Comparison of ENCODE assay signal across 15 cellular contexts in genomic region chr16:86073763-86074493, GRCh38.
"Had no signal": no experiment of that assay in that cellular context is flagged by ENCODE, and none has a peak within 500 bp of the region (broad histone marks: within the 10 kb centered on the region; RNA-seq: fewer than 3 reads in every experiment).

No MANE protein-coding gene starts in this region.

- H3K9ac ChIP-seq: parathyroid adenoma had no signal

- H3K79me2 ChIP-seq: parathyroid adenoma had no signal

- H3K4me3 ChIP-seq: skin epidermis had no signal

- H3K9me3 Mint-ChIP-seq: activated naive CD4-positive, alpha-beta T cell treated with anti-CD3 and anti-CD28 coated beads, Interleukin-2, amount 50 U/mL, for 72 hours; activated T-cell treated with anti-CD3 and anti-CD28 coated beads, Interleukin-2, amount 50 U/mL, for 24 hours; immature natural killer cell; stimulated activated effector memory CD8-positive, alpha-beta T cell treated with anti-CD3 and anti-CD28 coated beads, Interleukin-12 subunit alpha, Interleukin-12 subunit beta, amount 100 ng/mL, for 72 hours had no signal

- H3K4me3 Mint-ChIP-seq: activated CD8-positive, alpha-beta memory T cell treated with anti-CD3 and anti-CD28 coated beads, Interleukin-2, amount 10 ng/mL, durations not matched to agents 7 days and 5 days; activated T-cell treated with anti-CD3 and anti-CD28 coated beads, Interleukin-2, amount 50 U/mL, for 24 hours; immature natural killer cell; stimulated activated effector memory CD8-positive, alpha-beta T cell treated with anti-CD3 and anti-CD28 coated beads, Interleukin-12 subunit alpha, Interleukin-12 subunit beta, amount 100 ng/mL, for 72 hours had no signal

- H3K27ac Mint-ChIP-seq: activated CD8-positive, alpha-beta memory T cell treated with anti-CD3 and anti-CD28 coated beads, Interleukin-2, amount 10 ng/mL, durations not matched to agents 7 days and 5 days; activated naive CD4-positive, alpha-beta T cell treated with anti-CD3 and anti-CD28 coated beads, Interleukin-2, amount 50 U/mL, for 72 hours; activated T-cell treated with anti-CD3 and anti-CD28 coated beads, Interleukin-2, amount 50 U/mL, for 24 hours; immature natural killer cell; stimulated activated effector memory CD8-positive, alpha-beta T cell treated with anti-CD3 and anti-CD28 coated beads, Interleukin-12 subunit alpha, Interleukin-12 subunit beta, amount 100 ng/mL, for 72 hours had no signal

- H3K36me3 Mint-ChIP-seq: activated CD8-positive, alpha-beta memory T cell treated with anti-CD3 and anti-CD28 coated beads, Interleukin-2, amount 10 ng/mL, durations not matched to agents 7 days and 5 days; activated naive CD4-positive, alpha-beta T cell treated with anti-CD3 and anti-CD28 coated beads, Interleukin-2, amount 50 U/mL, for 72 hours; brain; immature natural killer cell; stimulated activated effector memory CD8-positive, alpha-beta T cell treated with anti-CD3 and anti-CD28 coated beads, Interleukin-12 subunit alpha, Interleukin-12 subunit beta, amount 100 ng/mL, for 72 hours had no signal

- DNase-seq: activated CD4-positive, alpha-beta T cell treated with anti-CD3 and anti-CD28 coated beads, Interleukin-2, amount 50 U/mL, for 48 hours; activated CD8-positive, alpha-beta memory T cell treated with anti-CD3 and anti-CD28 coated beads, Interleukin-2, amount 10 ng/mL, durations not matched to agents 7 days and 5 days; activated effector memory CD4-positive, alpha-beta T cell treated with Interleukin-2 at 50 U/mL for 16 hours; activated T-cell treated with anti-CD3 and anti-CD28 coated beads, Interleukin-2, amount 50 U/mL, for 24 hours; amygdala; cerebellar nuclear complex; immature natural killer cell; left cardiac atrium had no signal

- H3K27ac ChIP-seq: parathyroid adenoma, skin epidermis had no signal

- H3K4me1 Mint-ChIP-seq: activated CD8-positive, alpha-beta memory T cell treated with anti-CD3 and anti-CD28 coated beads, Interleukin-2, amount 10 ng/mL, durations not matched to agents 7 days and 5 days; immature natural killer cell; stimulated activated effector memory CD8-positive, alpha-beta T cell treated with anti-CD3 and anti-CD28 coated beads, Interleukin-12 subunit alpha, Interleukin-12 subunit beta, amount 100 ng/mL, for 72 hours had no signal

- ATAC-seq: activated CD4-positive, CD25-positive, alpha-beta regulatory T cell treated with anti-CD3 and anti-CD28 coated beads, Interleukin-2, amount 50 U/mL, for 24 hours; activated CD8-positive, alpha-beta memory T cell treated with anti-CD3 and anti-CD28 coated beads, Interleukin-2, amount 10 ng/mL, durations not matched to agents 7 days and 5 days; activated naive CD4-positive, alpha-beta T cell treated with anti-CD3 and anti-CD28 coated beads, Interleukin-2, amount 50 U/mL, for 72 hours; esophagus mucosa; left cardiac atrium; stimulated activated effector memory CD8-positive, alpha-beta T cell treated with anti-CD3 and anti-CD28 coated beads, Interleukin-12 subunit alpha, Interleukin-12 subunit beta, amount 100 ng/mL, for 72 hours had no signal
